In genomic region chr1:145962157-145963102, GRCh38 we compare ENCODE assay signal across 8 cellular contexts. TPM values are rescaled to one million over a fixed set of nuclear protein-coding genes. Genes with fewer than 3 reads are reported as not detected.
A peak's percentile ranks its signal among the peaks of the same experiment; 100 is the strongest.
DNase-seq lines count a peak whose midpoint lies in the region; ATAC-seq, FAIRE-seq and TF ChIP-seq lines count a peak whose summit lies in the region.

No MANE protein-coding gene starts in this region.

- DNase-seq in GM12865 (ENCODE audit: low read depth) (no peak), RPMI8226 (peak; percentile 69), K562 (ENCODE audit: extremely low read depth in 1 of 4, low spot score in 3 of 4) (peak in 3 of 4 experiments; percentile 78 to 83 (median 83)), keratinocyte (ENCODE audit: low read depth, low spot score) (no peak), spleen (peak; percentile 85), D341Med (ENCODE audit: low spot score) (no peak)

- TF ChIP-seq EP300 in K562 (IDR thresholded peaks at IDR 0.05; ENCODE audit: low read length) = no peak

- H3K4me2 ChIP-seq in K562 (ENCODE audit: insufficient read depth, low read length) = peak overlapping the region; percentile 86
- peak overlapping the region; percentile 92 for H3K4me2 ChIP-seq in keratinocyte (ENCODE audit: control insufficient read depth, extremely low read depth, insufficient read depth, low read depth, low read length)

- H3K9me3 ChIP-seq in K562 (replicated peaks; ENCODE audit: control insufficient read depth, insufficient read depth, low read depth, low read length) = peaks cover 3% of the 10 kb centered on the region; the same call in 1 of the 2 replicates
- no peaks in the 10 kb centered on the region for H3K9me3 ChIP-seq in keratinocyte (ENCODE audit: control insufficient read depth, low read depth, low read length)
- H3K9me3 ChIP-seq in spleen = peaks cover 0 to 10% (median 7%) of the 10 kb centered on the region in 8 donors

- H2AFZ ChIP-seq in K562 (ENCODE audit: low read depth, low read length) = peak overlapping the region; percentile 87
- H2AFZ ChIP-seq in keratinocyte (ENCODE audit: control insufficient read depth, low read length) = peak overlapping the region; percentile 81

- H3K4me1 ChIP-seq in K562 (replicated peaks in 1 of 2; ENCODE audit: control insufficient read depth in 2 of 2, insufficient read depth in 2 of 2, low read length in 2 of 2) = peaks cover 29 to 37% of the 10 kb centered on the region in 2 experiments; a peak in 4 of 5 replicates
- H3K4me1 ChIP-seq in keratinocyte (ENCODE audit: control insufficient read depth, extremely low read depth, insufficient read depth, low read length) = peaks cover 40% of the 10 kb centered on the region
- peaks cover 34 to 92% (median 75%) of the 10 kb centered on the region in 6 donors for H3K4me1 ChIP-seq in spleen

- POLR2A ChIA-PET in K562 (lab: Yijun Ruan, JAX) = interaction anchor here (2.1 to 4.0 kb wide), 3 partner anchors 8 to 36 kb away, joined by 8 to 50 read pairs (median 15); partner anchors contain the start of gene RBM8A

- H3K36me3 ChIP-seq in K562 (ENCODE audit: control insufficient read depth, insufficient read depth, low read length) (no peaks in the 10 kb centered on the region), keratinocyte (ENCODE audit: control insufficient read depth in 2 of 2, extremely low read depth in 1 of 2, insufficient read depth in 2 of 2, low read length in 2 of 2) (no peaks in the 10 kb centered on the region), spleen (peaks cover 0 to 4% (median 0%) of the 10 kb centered on the region in 6 donors)

- ATAC-seq in K562 = no peak
- ATAC-seq in GM18505 (IDR thresholded peaks at IDR 0.05; ENCODE audit: unreplicated experiment) = no peak
- ATAC-seq in activated CD4-positive, CD25-positive, alpha-beta regulatory T cell treated with anti-CD3 and anti-CD28 coated beads, Interleukin-2, amount 50 U/mL, for 24 hours = no peak

- WGBS in K562 (ENCODE audit: insufficient coverage, low coverage, missing lambda C conversion rate) = 4% methylated on average over 22 of the region's 36 CpGs
- WGBS in spleen, 5 donors = 6 to 9% (median 7%) methylated on average over 16 to 31 of the region's 36 CpGs

- no TSS peak for BruUV-seq in K562 (replicated peaks; lab: Mats Ljungman, UMichigan)

- H3K27ac ChIP-seq in K562 (ENCODE audit: extremely low read depth, low read depth, low read length) = peak overlapping the region; percentile 87; the same call in 2 of the 3 replicates
- H3K27ac ChIP-seq in keratinocyte (ENCODE audit: control insufficient read depth, insufficient read depth, low read length) = no peak overlapping the region
- H3K27ac ChIP-seq in spleen = peak overlapping the region; percentile 53 to 98 (median 92)

- dilution Hi-C loops in keratinocyte (cut with MboI; ENCODE audit: extremely low pct_ligation_motif_present, low sequenced_read_pairs) = no loop called here

- TF ChIP-seq POLR2A in K562 (conservative IDR thresholded peaks at IDR 0.05) (no peak), spleen (IDR thresholded peaks at IDR 0.05) (no peak), GM18505 (IDR thresholded peaks at IDR 0.05; ENCODE audit: borderline replicate concordance, extremely low read depth, insufficient read depth, insufficient read length) (no peak)

- TF ChIP-seq CTCF in GM12865 (IDR thresholded peaks at IDR 0.05; ENCODE audit: insufficient read depth, low read depth, low read length, missing control alignments) = no peak
- no peak for TF ChIP-seq CTCF in K562 (IDR thresholded peaks at IDR 0.05 in 2 of 3, conservative IDR thresholded peaks at IDR 0.05 in 1 of 3; ENCODE audit: insufficient read depth in 2 of 3, low read depth in 1 of 3, low read length in 3 of 3)
- TF ChIP-seq CTCF in keratinocyte (optimal IDR thresholded peaks at IDR 0.05 in 1 of 3, IDR thresholded peaks at IDR 0.05 in 1 of 3, conservative IDR thresholded peaks at IDR 0.05 in 1 of 3; ENCODE audit: extremely low read depth in 1 of 3, insufficient read depth in 2 of 3, low read length in 3 of 3) = no peak
- no peak for TF ChIP-seq CTCF in spleen (IDR thresholded peaks at IDR 0.05 in 8 of 11, conservative IDR thresholded peaks at IDR 0.05 in 3 of 11)

- intact Hi-C loops in K562 (cut with micrococcal nuclease) (no loop called here), spleen (cut with DNase I; ENCODE audit: low total_unique reads) (no loop called here)

- no peaks in the 10 kb centered on the region; a peak in 1 of 5 replicates for H3K27me3 ChIP-seq in K562 (ENCODE audit: control insufficient read depth in 2 of 2, insufficient read depth in 2 of 2, low read length in 2 of 2)
- peaks cover 2% of the 10 kb centered on the region for H3K27me3 ChIP-seq in keratinocyte (ENCODE audit: control insufficient read depth, extremely low read depth, insufficient read depth, low read length)
- H3K27me3 ChIP-seq in spleen (replicated peaks in 1 of 7) = peaks cover 0 to 14% (median 0%) of the 10 kb centered on the region in 7 donors

- H3K4me3 ChIP-seq in GM12865 (ENCODE audit: low read depth, low read length) (peak overlapping the region; percentile 52), K562 (peak overlapping the region; percentile 46), keratinocyte (ENCODE audit: control insufficient read depth in 2 of 3, extremely low read depth in 1 of 3, insufficient read depth in 2 of 3, low read depth in 1 of 3, low read length in 3 of 3) (peak overlapping the region; percentile 32 to 75 (median 58)), spleen (peak overlapping the region; percentile 44 to 80 (median 58))

- H4K20me1 ChIP-seq in K562 (replicated peaks; ENCODE audit: control insufficient read depth, insufficient read depth, low read length) (no peaks in the 10 kb centered on the region), keratinocyte (ENCODE audit: control insufficient read depth, extremely low read depth, insufficient read depth, low read length) (no peaks in the 10 kb centered on the region)

- CTCF ChIA-PET in K562 (lab: Yijun Ruan, JAX; ENCODE audit: low intra/inter-chr PET ratio) = no interaction called here

- no peak for TF ChIP-seq RAD21 in K562 (CRISPR knock-in tag; conservative IDR thresholded peaks at IDR 0.05 in 1 of 2, IDR thresholded peaks at IDR 0.05 in 1 of 2)

- H3K9ac ChIP-seq in K562 (ENCODE audit: insufficient read depth in 1 of 2, low read depth in 2 of 2, low read length in 2 of 2) = peak overlapping the region; percentile 87 to 88
- H3K9ac ChIP-seq in keratinocyte (ENCODE audit: control insufficient read depth, extremely low read depth, insufficient read depth, low read length) = peak overlapping the region; percentile 11

- H3K9me1 ChIP-seq in K562 (ENCODE audit: control insufficient read depth, insufficient read depth, low read length) (no peaks in the 10 kb centered on the region), keratinocyte (ENCODE audit: control insufficient read depth, extremely low read depth, insufficient read depth, low read length) (no peaks in the 10 kb centered on the region)

- peak; percentile 42 for FAIRE-seq in K562 (lab: Jason Lieb, UNC)
- no peak for FAIRE-seq in keratinocyte (lab: Jason Lieb, UNC)

- in situ Hi-C loops in K562 (cut with MboI) = no loop called here

- H3K79me2 ChIP-seq in K562 (ENCODE audit: control insufficient read depth, insufficient read depth, low read length) = peaks cover 24% of the 10 kb centered on the region
- H3K79me2 ChIP-seq in keratinocyte (ENCODE audit: control insufficient read depth, insufficient read depth, low read length) = no peaks in the 10 kb centered on the region

RNA-seq across cellular contexts. Expression of gene ANKRD34A, which starts 1.9 kb away (rescaled TPM):
- total RNA-seq in K562 (2011; cell fraction: chromatin; rRNA removed; ENCODE audit: low replicate concordance) = 1.7 and 2.2 TPM in 2 replicates
- total RNA-seq in K562 (2011; cell fraction: nucleolus; rRNA removed) = 2.3 and 3.2 TPM in 2 replicates
- total RNA-seq in K562 (2011; cell fraction: nucleoplasm; rRNA removed) = 2.1 and 2.3 TPM in 2 replicates
- total RNA-seq in K562 (2014; rRNA removed) (0.41 and 0.86 TPM in 2 replicates), K562 (2014; rRNA removed; fragmentation: Illumina TruSeq; extraction: Trizol) (0.18 and 0.38 TPM in 2 replicates), K562 (2015; rRNA removed; fragmentation: Illumina TruSeq; extraction: Trizol) (0.43 and 0.45 TPM in 2 replicates), K562 (2021) (0.89 and 1.6 TPM in 2 replicates), spleen (1 to 10 TPM in 5 of 7 donors, under 1 TPM in 2; 0.79 to 3.1 (median 1.2) TPM)
- polyA plus RNA-seq in K562 (2011; rRNA removed) (0.81 and 1.0 TPM in 2 replicates), K562 (2014; fragmentation: Illumina TruSeq; extraction: Trizol) (0.80 and 0.91 TPM in 2 replicates), K562 (2014; fragmentation: Nextera tagmentation; extraction: Ambion mirVana) (under 1 TPM; 0.06 to 0.07 TPM), K562 (2014; rRNA removed) (0.64 and 0.81 TPM in 2 replicates), keratinocyte (0.53 to 0.83 TPM (median 0.66 TPM) in 3 replicates), spleen (under 1 TPM; 0.57 to 0.99 (median 0.62) TPM)
- polyA plus RNA-seq in K562 (2011; cell fraction: cytosol; rRNA removed) = 0.80 and 1.2 TPM in 2 replicates
- polyA plus RNA-seq in K562 (2011; cell fraction: nucleus; rRNA removed) = 3.0 and 4.9 TPM in 2 replicates
- 0.68 and 1.0 TPM in 2 replicates for polyA plus RNA-seq in K562 (2012)
- 0.49 and 0.72 TPM in 2 replicates for polyA minus RNA-seq in K562 (2011; rRNA and poly(A)+ RNA removed)
- 0.38 and 1.2 TPM in 2 replicates for polyA minus RNA-seq in K562 (2011; cell fraction: cytosol; rRNA and poly(A)+ RNA removed)
- 1.9 and 2.0 TPM in 2 replicates for polyA minus RNA-seq in K562 (2011; cell fraction: nucleus; rRNA and poly(A)+ RNA removed)
- not detected for polyA plus RNA-seq in keratinocyte (2011; ENCODE audit: low read depth)
- polyA plus RNA-seq in keratinocyte (2011; cell fraction: cytosol; rRNA removed) = 0.46 and 0.81 TPM in 2 replicates
- 1.5 and 1.6 TPM in 2 replicates for polyA plus RNA-seq in keratinocyte (2011; cell fraction: nucleus; rRNA removed)
- polyA plus RNA-seq in keratinocyte (2012; ENCODE audit: low replicate concordance) = 0.20 and 0.78 TPM in 2 replicates
- 0.29 to 1.9 TPM (median 0.40 TPM) in 3 replicates for polyA minus RNA-seq in keratinocyte
- 1.7 TPM for polyA minus RNA-seq in keratinocyte (2011; cell fraction: cytosol; rRNA and poly(A)+ RNA removed)
- polyA minus RNA-seq in keratinocyte (2011; cell fraction: nucleus; rRNA and poly(A)+ RNA removed) = 0.47 and 0.95 TPM in 2 replicates

RNA-seq across cellular contexts. Expression of gene POLR3GL, which starts 2.1 kb away (rescaled TPM):
- 13.4 and 16.3 TPM in 2 replicates for total RNA-seq in K562 (2011; cell fraction: chromatin; rRNA removed; ENCODE audit: low replicate concordance)
- total RNA-seq in K562 (2011; cell fraction: nucleolus; rRNA removed) = 10.0 TPM in 2 replicates
- total RNA-seq in K562 (2011; cell fraction: nucleoplasm; rRNA removed) = 9.5 and 10.3 TPM in 2 replicates
- total RNA-seq in K562 (2014; rRNA removed) = 28.5 and 29.6 TPM in 2 replicates
- total RNA-seq in K562 (2014; rRNA removed; fragmentation: Illumina TruSeq; extraction: Trizol) = 38.6 and 48.4 TPM in 2 replicates
- total RNA-seq in K562 (2015; rRNA removed; fragmentation: Illumina TruSeq; extraction: Trizol) = 35.2 and 38.2 TPM in 2 replicates
- total RNA-seq in K562 (2021) = 17.3 and 21.1 TPM in 2 replicates
- polyA plus RNA-seq in K562 (2011; rRNA removed) = 31.0 and 39.4 TPM in 2 replicates
- polyA plus RNA-seq in K562 (2011; cell fraction: cytosol; rRNA removed) = 20.4 and 22.2 TPM in 2 replicates
- polyA plus RNA-seq in K562 (2011; cell fraction: nucleus; rRNA removed) = 18.8 and 22.7 TPM in 2 replicates
- 37.6 and 38.4 TPM in 2 replicates for polyA plus RNA-seq in K562 (2012)
- polyA plus RNA-seq in K562 (2014; fragmentation: Illumina TruSeq; extraction: Trizol) = 47.6 and 47.9 TPM in 2 replicates
- polyA plus RNA-seq in K562 (2014; fragmentation: Nextera tagmentation; extraction: Ambion mirVana) = 10 to 100 TPM; 14.6 to 21.7 TPM
- polyA plus RNA-seq in K562 (2014; rRNA removed) = 36.1 and 48.4 TPM in 2 replicates
- polyA minus RNA-seq in K562 (2011; rRNA and poly(A)+ RNA removed) = 13.5 and 15.8 TPM in 2 replicates
- polyA minus RNA-seq in K562 (2011; cell fraction: cytosol; rRNA and poly(A)+ RNA removed) = 8.9 and 9.3 TPM in 2 replicates
- polyA minus RNA-seq in K562 (2011; cell fraction: nucleus; rRNA and poly(A)+ RNA removed) = 7.8 and 13.4 TPM in 2 replicates
- 8.1 to 14.0 TPM (median 10.0 TPM) in 3 replicates for polyA plus RNA-seq in keratinocyte
- polyA plus RNA-seq in keratinocyte (2011; ENCODE audit: low read depth) = 8.0 TPM
- 11.0 and 11.3 TPM in 2 replicates for polyA plus RNA-seq in keratinocyte (2011; cell fraction: cytosol; rRNA removed)
- polyA plus RNA-seq in keratinocyte (2011; cell fraction: nucleus; rRNA removed) = 6.8 and 8.9 TPM in 2 replicates
- polyA plus RNA-seq in keratinocyte (2012; ENCODE audit: low replicate concordance) = 9.6 and 16.1 TPM in 2 replicates
- 3.7 to 6.9 TPM (median 4.3 TPM) in 3 replicates for polyA minus RNA-seq in keratinocyte
- polyA minus RNA-seq in keratinocyte (2011; cell fraction: cytosol; rRNA and poly(A)+ RNA removed) = 5.8 TPM
- 1.9 and 3.1 TPM in 2 replicates for polyA minus RNA-seq in keratinocyte (2011; cell fraction: nucleus; rRNA and poly(A)+ RNA removed)
- 10 to 100 TPM; 22.1 to 34.0 (median 31.1) TPM for total RNA-seq in spleen
- polyA plus RNA-seq in spleen = 10 to 100 TPM; 55.6 to 69.2 (median 63.0) TPM

RNA-seq across cellular contexts. Expression of gene LIX1L, which starts 4.6 kb away (rescaled TPM):
- total RNA-seq in K562 (2011; cell fraction: chromatin; rRNA removed; ENCODE audit: low replicate concordance) = 5.2 and 6.2 TPM in 2 replicates
- total RNA-seq in K562 (2011; cell fraction: nucleolus; rRNA removed) = 4.7 and 4.8 TPM in 2 replicates
- total RNA-seq in K562 (2011; cell fraction: nucleoplasm; rRNA removed) = 8.9 and 14.7 TPM in 2 replicates
- total RNA-seq in K562 (2014; rRNA removed) (7.4 and 10.7 TPM in 2 replicates), K562 (2014; rRNA removed; fragmentation: Illumina TruSeq; extraction: Trizol) (10.0 and 11.0 TPM in 2 replicates), K562 (2015; rRNA removed; fragmentation: Illumina TruSeq; extraction: Trizol) (11.7 and 12.9 TPM in 2 replicates), K562 (2021) (15.7 and 16.4 TPM in 2 replicates), spleen (10 to 100 TPM; 35.1 to 52.9 (median 39.5) TPM)
- polyA plus RNA-seq in K562 (2011; rRNA removed) (20.6 and 26.5 TPM in 2 replicates), K562 (2014; fragmentation: Illumina TruSeq; extraction: Trizol) (10.5 and 12.5 TPM in 2 replicates), K562 (2014; fragmentation: Nextera tagmentation; extraction: Ambion mirVana) (1 to 10 TPM; 4.6 to 9.2 TPM), K562 (2014; rRNA removed) (13.5 and 16.1 TPM in 2 replicates), keratinocyte (9.2 to 26.4 TPM (median 20.0 TPM) in 3 replicates), spleen (10 to 100 TPM; 11.0 to 17.8 (median 14.4) TPM)
- polyA plus RNA-seq in K562 (2011; cell fraction: cytosol; rRNA removed) = 23.9 and 30.3 TPM in 2 replicates
- 5.3 and 5.5 TPM in 2 replicates for polyA plus RNA-seq in K562 (2011; cell fraction: nucleus; rRNA removed)
- 4.7 and 8.4 TPM in 2 replicates for polyA plus RNA-seq in K562 (2012)
- 17.0 and 21.0 TPM in 2 replicates for polyA minus RNA-seq in K562 (2011; rRNA and poly(A)+ RNA removed)
- 11.1 and 12.0 TPM in 2 replicates for polyA minus RNA-seq in K562 (2011; cell fraction: cytosol; rRNA and poly(A)+ RNA removed)
- polyA minus RNA-seq in K562 (2011; cell fraction: nucleus; rRNA and poly(A)+ RNA removed) = 1.8 and 3.0 TPM in 2 replicates
- polyA plus RNA-seq in keratinocyte (2011; ENCODE audit: low read depth) = 0.77 TPM
- polyA plus RNA-seq in keratinocyte (2011; cell fraction: cytosol; rRNA removed) = 16.8 and 21.1 TPM in 2 replicates
- polyA plus RNA-seq in keratinocyte (2011; cell fraction: nucleus; rRNA removed) = 12.9 and 13.4 TPM in 2 replicates
- 2.4 and 9.0 TPM in 2 replicates for polyA plus RNA-seq in keratinocyte (2012; ENCODE audit: low replicate concordance)
- 10.7 to 17.8 TPM (median 16.1 TPM) in 3 replicates for polyA minus RNA-seq in keratinocyte
- polyA minus RNA-seq in keratinocyte (2011; cell fraction: cytosol; rRNA and poly(A)+ RNA removed) = 18.8 TPM
- 5.2 and 8.9 TPM in 2 replicates for polyA minus RNA-seq in keratinocyte (2011; cell fraction: nucleus; rRNA and poly(A)+ RNA removed)

RNA-seq across cellular contexts. Expression of gene TXNIP, which starts 33.9 kb away (rescaled TPM):
- total RNA-seq in K562 (2011; cell fraction: chromatin; rRNA removed; ENCODE audit: low replicate concordance) = 1,167 and 1,393 TPM in 2 replicates
- 716 and 782 TPM in 2 replicates for total RNA-seq in K562 (2011; cell fraction: nucleolus; rRNA removed)
- total RNA-seq in K562 (2011; cell fraction: nucleoplasm; rRNA removed) = 756 and 864 TPM in 2 replicates
- total RNA-seq in K562 (2014; rRNA removed) = 202 and 226 TPM in 2 replicates
- total RNA-seq in K562 (2014; rRNA removed; fragmentation: Illumina TruSeq; extraction: Trizol) = 278 and 307 TPM in 2 replicates
- total RNA-seq in K562 (2015; rRNA removed; fragmentation: Illumina TruSeq; extraction: Trizol) = 217 and 235 TPM in 2 replicates
- total RNA-seq in K562 (2021) = 257 and 263 TPM in 2 replicates
- polyA plus RNA-seq in K562 (2011; rRNA removed) = 499 and 553 TPM in 2 replicates
- polyA plus RNA-seq in K562 (2011; cell fraction: cytosol; rRNA removed) = 244 and 270 TPM in 2 replicates
- polyA plus RNA-seq in K562 (2011; cell fraction: nucleus; rRNA removed) = 1,140 and 1,617 TPM in 2 replicates
- 256 and 452 TPM in 2 replicates for polyA plus RNA-seq in K562 (2012)
- polyA plus RNA-seq in K562 (2014; fragmentation: Illumina TruSeq; extraction: Trizol) = 253 and 295 TPM in 2 replicates
- 100 to 1,000 TPM; 120 to 237 TPM for polyA plus RNA-seq in K562 (2014; fragmentation: Nextera tagmentation; extraction: Ambion mirVana)
- polyA plus RNA-seq in K562 (2014; rRNA removed) = 249 and 259 TPM in 2 replicates
- polyA minus RNA-seq in K562 (2011; rRNA and poly(A)+ RNA removed) = 595 and 605 TPM in 2 replicates
- polyA minus RNA-seq in K562 (2011; cell fraction: cytosol; rRNA and poly(A)+ RNA removed) = 116 and 223 TPM in 2 replicates
- 667 and 1,436 TPM in 2 replicates for polyA minus RNA-seq in K562 (2011; cell fraction: nucleus; rRNA and poly(A)+ RNA removed)
- polyA plus RNA-seq in keratinocyte = 89.7 to 165 TPM (median 159 TPM) in 3 replicates
- 41.9 TPM for polyA plus RNA-seq in keratinocyte (2011; ENCODE audit: low read depth)
- 55.4 and 104 TPM in 2 replicates for polyA plus RNA-seq in keratinocyte (2011; cell fraction: cytosol; rRNA removed)
- polyA plus RNA-seq in keratinocyte (2011; cell fraction: nucleus; rRNA removed) = 156 and 196 TPM in 2 replicates
- polyA plus RNA-seq in keratinocyte (2012; ENCODE audit: low replicate concordance) = 39.4 and 112 TPM in 2 replicates
- polyA minus RNA-seq in keratinocyte = 115 to 413 TPM (median 186 TPM) in 3 replicates
- polyA minus RNA-seq in keratinocyte (2011; cell fraction: cytosol; rRNA and poly(A)+ RNA removed) = 82.9 TPM
- 106 and 162 TPM in 2 replicates for polyA minus RNA-seq in keratinocyte (2011; cell fraction: nucleus; rRNA and poly(A)+ RNA removed)
- total RNA-seq in spleen = 1,000 to 10,000 TPM in 5 of 7 donors, 100 to 1,000 TPM in 2; 622 to 2,368 (median 1,747) TPM
- 100 to 1,000 TPM; 446 to 779 (median 670) TPM for polyA plus RNA-seq in spleen

RNA-seq across cellular contexts. Expression of gene RBM8A, which starts 35.1 kb away (rescaled TPM):
- 63.9 and 101 TPM in 2 replicates for total RNA-seq in K562 (2011; cell fraction: chromatin; rRNA removed; ENCODE audit: low replicate concordance)
- 34.0 and 44.1 TPM in 2 replicates for total RNA-seq in K562 (2011; cell fraction: nucleolus; rRNA removed)
- 61.8 and 68.6 TPM in 2 replicates for total RNA-seq in K562 (2011; cell fraction: nucleoplasm; rRNA removed)
- 235 and 257 TPM in 2 replicates for total RNA-seq in K562 (2014; rRNA removed)
- total RNA-seq in K562 (2014; rRNA removed; fragmentation: Illumina TruSeq; extraction: Trizol) = 228 and 266 TPM in 2 replicates
- total RNA-seq in K562 (2015; rRNA removed; fragmentation: Illumina TruSeq; extraction: Trizol) = 283 and 291 TPM in 2 replicates
- total RNA-seq in K562 (2021) = 206 and 215 TPM in 2 replicates
- 152 and 225 TPM in 2 replicates for polyA plus RNA-seq in K562 (2011; rRNA removed)
- polyA plus RNA-seq in K562 (2011; cell fraction: cytosol; rRNA removed) = 67.1 and 160 TPM in 2 replicates
- 67.1 and 106 TPM in 2 replicates for polyA plus RNA-seq in K562 (2011; cell fraction: nucleus; rRNA removed)
- polyA plus RNA-seq in K562 (2012) = 172 and 328 TPM in 2 replicates
- polyA plus RNA-seq in K562 (2014; fragmentation: Illumina TruSeq; extraction: Trizol) = 240 and 324 TPM in 2 replicates
- 1,000 to 10,000 TPM in 1 of 2 experiments, 100 to 1,000 TPM in 1; 763 to 1,035 TPM for polyA plus RNA-seq in K562 (2014; fragmentation: Nextera tagmentation; extraction: Ambion mirVana)
- polyA plus RNA-seq in K562 (2014; rRNA removed) = 301 and 311 TPM in 2 replicates
- 126 and 166 TPM in 2 replicates for polyA minus RNA-seq in K562 (2011; rRNA and poly(A)+ RNA removed)
- polyA minus RNA-seq in K562 (2011; cell fraction: cytosol; rRNA and poly(A)+ RNA removed) = 31.0 and 43.5 TPM in 2 replicates
- polyA minus RNA-seq in K562 (2011; cell fraction: nucleus; rRNA and poly(A)+ RNA removed) = 26.1 and 42.1 TPM in 2 replicates
- 111 to 209 TPM (median 194 TPM) in 3 replicates for polyA plus RNA-seq in keratinocyte
- polyA plus RNA-seq in keratinocyte (2011; ENCODE audit: low read depth) = 280 TPM
- 143 and 166 TPM in 2 replicates for polyA plus RNA-seq in keratinocyte (2011; cell fraction: cytosol; rRNA removed)
- 84.1 and 141 TPM in 2 replicates for polyA plus RNA-seq in keratinocyte (2011; cell fraction: nucleus; rRNA removed)
- polyA plus RNA-seq in keratinocyte (2012; ENCODE audit: low replicate concordance) = 168 and 229 TPM in 2 replicates
- polyA minus RNA-seq in keratinocyte = 15.1 to 80.3 TPM (median 34.1 TPM) in 3 replicates
- polyA minus RNA-seq in keratinocyte (2011; cell fraction: cytosol; rRNA and poly(A)+ RNA removed) = 63.5 TPM
- 9.0 and 29.2 TPM in 2 replicates for polyA minus RNA-seq in keratinocyte (2011; cell fraction: nucleus; rRNA and poly(A)+ RNA removed)
- 100 to 1,000 TPM; 111 to 187 (median 122) TPM for total RNA-seq in spleen
- 100 to 1,000 TPM in 2 of 3 donors, 10 to 100 TPM in 1; 87.0 to 117 (median 101) TPM for polyA plus RNA-seq in spleen

Comparison
In these comparisons a context has a peak if more than half of its experiments do, and no peak if none do; other contexts are left out.
1. DNase-seq: peak in RPMI8226 (single experiment), K562 (3 of 4) and spleen (single experiment); none in GM12865 (single experiment), keratinocyte (single experiment) and D341Med (single experiment).
2. Peak in every context shown above with its lines, with median percentiles within 50 percentile points of each other: H3K4me3 ChIP-seq.